In genomic region chr5:40260351-40260750, GRCh38 we compare ENCODE assay signal across 15 cellular contexts.
"Had no signal": no experiment of that assay in that cellular context is flagged by ENCODE, and none has a peak within 500 bp of the region (broad histone marks: within the 10 kb centered on the region; RNA-seq: fewer than 3 reads in every experiment).

No MANE protein-coding gene starts in this region.

- H3K4me3 ChIP-seq: dorsolateral prefrontal cortex, esophagus squamous epithelium, mucosa of descending colon, sigmoid colon, thoracic aorta had no signal

- H3K27ac ChIP-seq: dorsolateral prefrontal cortex, esophagus squamous epithelium, sigmoid colon, thoracic aorta had no signal

- H3K4me1 ChIP-seq: sigmoid colon had no signal

- H3K27me3 ChIP-seq: esophagus squamous epithelium, sigmoid colon had no signal

- H3K9me3 ChIP-seq: esophagus squamous epithelium, mucosa of descending colon, sigmoid colon, thoracic aorta had no signal

- ATAC-seq: activated T-helper 17 cell treated with anti-CD3 and anti-CD28 coated beads, Interleukin-2, amount 50 U/mL, for 72 hours; mucosa of descending colon; natural killer cell; T-helper 17 cell had no signal

- H3K36me3 ChIP-seq: esophagus squamous epithelium, sigmoid colon, thoracic aorta had no signal

- DNase-seq: activated B cell treated with CpG ODN at 0.5 μM for 24 hours; activated CD4-positive, alpha-beta T cell treated with anti-CD3 and anti-CD28 coated beads, Interleukin-2, amount 10 ng/mL, durations not matched to agents 7 days and 5 days; activated CD8-positive, alpha-beta memory T cell treated with anti-CD3 and anti-CD28 coated beads for 24 hours; activated naive CD4-positive, alpha-beta T cell treated with anti-CD3 and anti-CD28 coated beads for 36 hours; dorsolateral prefrontal cortex; esophagus squamous epithelium; hippocampal formation; natural killer cell; sigmoid colon; stimulated activated CD4-positive, alpha-beta T cell treated with anti-CD3 and anti-CD28 coated beads, Interleukin-12 subunit alpha, Interleukin-12 subunit beta, amount 100 ng/mL, for 4 hours; stimulated activated naive CD4-positive, alpha-beta T cell treated with Interleukin-2 at 50 U/mL for 16 hours; T-helper 17 cell had no signal
